Comparison of ENCODE assay signal across 14 cellular contexts in the genomic region with DNA sequence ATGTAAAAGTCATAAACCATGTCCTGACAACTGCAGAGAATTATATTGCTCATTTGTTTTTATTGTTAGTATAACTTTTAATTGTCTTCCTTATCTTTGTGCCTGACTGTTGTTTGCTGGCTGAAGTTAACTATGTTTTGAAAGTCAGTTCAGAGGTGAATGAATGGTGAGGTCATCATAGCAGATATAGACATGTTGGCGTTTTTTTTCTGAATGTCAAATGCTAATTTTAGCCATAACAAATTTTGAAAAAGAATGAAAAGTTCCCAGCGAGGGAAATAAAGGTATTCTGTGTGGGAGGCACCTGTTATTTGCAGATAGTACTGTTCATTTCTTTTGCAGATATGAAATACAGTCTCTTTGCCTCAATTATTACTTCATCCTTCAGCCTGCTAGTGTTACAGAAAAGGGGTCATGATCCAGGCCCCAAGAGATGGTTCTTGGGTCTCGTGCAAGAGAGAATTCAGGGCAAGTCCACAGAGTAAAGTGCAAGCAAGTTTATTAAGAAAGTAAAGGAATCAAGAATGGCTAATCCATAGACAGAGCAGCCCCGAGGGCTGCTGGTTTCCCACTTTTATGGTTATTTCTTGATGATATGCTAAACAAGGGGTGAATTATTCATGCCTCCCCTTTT.
DNase-seq lines count a peak whose midpoint lies in the region; ATAC-seq and TF ChIP-seq lines count a peak whose summit lies in the region.
"Had no signal": no experiment of that assay in that cellular context is flagged by ENCODE, and none has a peak within 500 bp of the region (broad histone marks: within the 10 kb centered on the region; RNA-seq: fewer than 3 reads in every experiment).

No MANE protein-coding gene starts in this region.

- no peaks in the 10 kb centered on the region for H3K36me3 ChIP-seq in mesendoderm (ENCODE audit: control insufficient read depth, insufficient read depth, low read length)

- peak overlapping the region; percentile 54 for H2BK120ac ChIP-seq in mesendoderm (ENCODE audit: low read depth, low read length)

- no peak overlapping the region for H2AK5ac ChIP-seq in mesendoderm (ENCODE audit: low read length)

- no peaks in the 10 kb centered on the region for H3K27me3 ChIP-seq in mesendoderm (ENCODE audit: insufficient read depth, low read length, poor library complexity)

- peak overlapping the region; percentile 39 for H3K18ac ChIP-seq in mesendoderm (ENCODE audit: low read length)

- H3K4me2 ChIP-seq in mesendoderm (ENCODE audit: low read length): no peak overlapping the region

- H3K79me1 ChIP-seq in mesendoderm (ENCODE audit: low read length): no peaks in the 10 kb centered on the region

- peak overlapping the region; percentile 91 for H3K27ac Mint-ChIP-seq in type B pancreatic cell
- H3K27ac Mint-ChIP-seq: activated naive CD4-positive, alpha-beta T cell treated with anti-CD3 and anti-CD28 coated beads, Interleukin-2, amount 50 U/mL, for 72 hours had no signal

- H3K27ac ChIP-seq in VCaP (peak overlapping the region; percentile 33), mesendoderm (ENCODE audit: low read depth, low read length) (peak overlapping the region; percentile 31)

- peak overlapping the region; percentile 49 for H2BK5ac ChIP-seq in mesendoderm (ENCODE audit: low read length)

- peaks cover 7% of the 10 kb centered on the region for H3K4me1 ChIP-seq in mesendoderm (ENCODE audit: control insufficient read depth, low read depth, low read length)

- peaks cover 4% of the 10 kb centered on the region for H3K9me3 Mint-ChIP-seq in type B pancreatic cell
- H3K9me3 Mint-ChIP-seq: central memory CD8-positive, alpha-beta T cell had no signal

- peak overlapping the region; percentile 81 for H3K4ac ChIP-seq in mesendoderm (ENCODE audit: low read depth, low read length)

- no peak overlapping the region for H4K8ac ChIP-seq in mesendoderm (ENCODE audit: low read depth, low read length)

- no peak for TF ChIP-seq CTCF in VCaP (conservative IDR thresholded peaks at IDR 0.05)
- TF ChIP-seq CTCF in type B pancreatic cell (conservative IDR thresholded peaks at IDR 0.05): no peak

- no peak overlapping the region for H3K23ac ChIP-seq in mesendoderm (ENCODE audit: low read length)

- no peak overlapping the region for H3K9ac ChIP-seq in mesendoderm (ENCODE audit: low read length)

- ATAC-seq in HG02588 (IDR thresholded peaks at IDR 0.05; ENCODE audit: unreplicated experiment): no peak
- ATAC-seq: activated CD4-positive, CD25-positive, alpha-beta regulatory T cell treated with anti-CD3 and anti-CD28 coated beads, Interleukin-2, amount 50 U/mL, for 24 hours; activated naive CD4-positive, alpha-beta T cell treated with anti-CD3 and anti-CD28 coated beads, Interleukin-2, amount 50 U/mL, for 72 hours had no signal

- H3K79me2 ChIP-seq in mesendoderm (ENCODE audit: control insufficient read depth, insufficient read depth, low read length): no peaks in the 10 kb centered on the region

- WGBS in mesendoderm (ENCODE audit: extremely low coverage, insufficient coverage, low lambda C conversion rate): no CpG with 5 or more reads among the region's 4 CpGs

- DNase-seq in dermis microvascular lymphatic vessel endothelial cell (ENCODE audit: low read depth in 2 of 2) (peak; percentile 31 to 44), mesendoderm (no peak), type B pancreatic cell (ENCODE audit: extremely low spot score, unreplicated experiment) (no peak), HUDEP-2 (lab: John Stamatoyannopoulos, UW; ENCODE audit: unreplicated experiment in 76 of 76) (no peak)
- DNase-seq in activated naive CD4-positive, alpha-beta T cell (lab: John Stamatoyannopoulos, UW): no peak
- DNase-seq: NCI-H774; stimulated activated naive CD4-positive, alpha-beta T cell had no signal

- H3K56ac ChIP-seq in mesendoderm (ENCODE audit: low read length): peak overlapping the region; percentile 40

- H3K4me1 Mint-ChIP-seq in type B pancreatic cell (ENCODE audit: unreplicated experiment): peaks cover 16% of the 10 kb centered on the region

- no peak overlapping the region for H3K4me3 Mint-ChIP-seq in type B pancreatic cell
- H3K4me3 Mint-ChIP-seq: CD14-positive monocyte; central memory CD8-positive, alpha-beta T cell had no signal

- H3K4me3 ChIP-seq in mesendoderm (ENCODE audit: low read length): no peak overlapping the region
- H3K4me3 ChIP-seq: lung had no signal

- no peaks in the 10 kb centered on the region for H3K27me3 Mint-ChIP-seq in type B pancreatic cell
- H3K27me3 Mint-ChIP-seq: central memory CD8-positive, alpha-beta T cell had no signal

- no peak overlapping the region for H4K5ac ChIP-seq in mesendoderm (ENCODE audit: low read length)

- H3K36me3 Mint-ChIP-seq in type B pancreatic cell: no peaks in the 10 kb centered on the region
- H3K36me3 Mint-ChIP-seq: CD14-positive monocyte had no signal

- H2BK15ac ChIP-seq in mesendoderm (replicated peaks; ENCODE audit: low read depth): peak overlapping the region; percentile 8

Comparison
In these comparisons a context has a peak if more than half of its experiments do, and no peak if none do; other contexts are left out.
1. DNase-seq: peak in dermis microvascular lymphatic vessel endothelial cell (2 of 2); none in mesendoderm (single experiment), type B pancreatic cell (single experiment), HUDEP-2 (0 of 76) and activated naive CD4-positive, alpha-beta T cell (0 of 4).